ENCODE assay signal across 1 cellular context in genomic region chr6:152566040-152566875, GRCh38.
TF ChIP-seq lines count a peak whose summit lies in the region.

No MANE protein-coding gene starts in this region.

TF ChIP-seq in H1, 55 proteins besides CTCF, POLR2A, EP300 and RAD21 (continued from another document):
- no peak for TF ChIP-seq SIN3A (conservative IDR thresholded peaks at IDR 0.05 in 1 of 2, IDR thresholded peaks at IDR 0.05 in 1 of 2; ENCODE audit: low read depth in 1 of 2, low read length in 2 of 2)
